ENCODE assay signal across 8 cellular contexts in genomic region chr15:31338318-31338878, GRCh38. TPM values are rescaled to one million over a fixed set of nuclear protein-coding genes. Genes with fewer than 3 reads are reported as not detected.
DNase-seq lines count a peak whose midpoint lies in the region; ATAC-seq and TF ChIP-seq lines count a peak whose summit lies in the region.

No MANE protein-coding gene starts in this region.

- no peak overlapping the region for H3K9ac ChIP-seq in liver (ENCODE audit: low read depth in 1 of 2, low read length in 2 of 2)

- H3K9me3 ChIP-seq in liver (ENCODE audit: control insufficient read depth in 4 of 4, low read length in 3 of 4), result no peaks in the 10 kb centered on the region
- H3K9me3 ChIP-seq in tibial nerve, result no peaks in the 10 kb centered on the region
- no peaks in the 10 kb centered on the region for H3K9me3 ChIP-seq in WERI-Rb-1 (ENCODE audit: severe bottlenecking)

- peak; percentile 30 to 49 for DNase-seq in NOMO-1 (lab: John Stamatoyannopoulos, UW; ENCODE audit: unreplicated experiment in 2 of 2)
- DNase-seq in NOMO-1 treated with dmso at 0.1 percent for 144 hours (lab: John Stamatoyannopoulos, UW; ENCODE audit: unreplicated experiment), result no peak
- no peak for DNase-seq in activated T-helper 2 cell treated with anti-CD3 and anti-CD28 coated beads, Interferon-gamma antibody, Interleukin-2, Interleukin-4, amounts not matched to agents 10 μg/mL and 5 μg/mL and 100 μg/mL, durations not matched to agents 14 hours and 24 hours and 36 hours (ENCODE audit: low spot score)
- no peak for DNase-seq in tibial nerve (ENCODE audit: low spot score in 2 of 2)
- DNase-seq in HEK293T (ENCODE audit: extremely low spot score), result no peak
- no peak for DNase-seq in WERI-Rb-1

- H3K4me1 Mint-ChIP-seq in activated T-helper 2 cell treated with anti-CD3 and anti-CD28 coated beads, Interferon-gamma antibody, Interleukin-2, Interleukin-4, amounts not matched to agents 10 μg/mL and 5 μg/mL and 100 μg/mL, durations not matched to agents 14 hours and 24 hours and 36 hours (ENCODE audit: low read depth), result peaks cover 82% of the 10 kb centered on the region

- CTCF ChIA-PET in HEK293T (lab: Yijun Ruan, JAX), result no interaction called here

- no peaks in the 10 kb centered on the region for H3K36me3 ChIP-seq in liver (ENCODE audit: control insufficient read depth in 4 of 4, insufficient read depth in 3 of 4, low read depth in 1 of 4, low read length in 3 of 4)
- no peaks in the 10 kb centered on the region for H3K36me3 ChIP-seq in tibial nerve
- H3K36me3 ChIP-seq in WERI-Rb-1, result no peaks in the 10 kb centered on the region

- WGBS in liver, result 60% methylated on average over 9 of the region's 9 CpGs
- WGBS in tibial nerve, 2 donors, result 11 to 28% methylated on average over 2 to 6 of the region's 9 CpGs

- TF ChIP-seq CTCF in liver (IDR thresholded peaks at IDR 0.05; ENCODE audit: low read depth, low read length, missing input control) (no peak), tibial nerve (IDR thresholded peaks at IDR 0.05) (no peak), WERI-Rb-1 (IDR thresholded peaks at IDR 0.05; ENCODE audit: low read depth, low read length) (no peak)

- intact Hi-C loops in activated T-helper 2 cell treated with anti-CD3 and anti-CD28 coated beads, Interferon-gamma antibody, Interleukin-2, Interleukin-4, amounts not matched to agents 10 μg/mL and 5 μg/mL and 100 μg/mL, durations not matched to agents 14 hours and 24 hours and 36 hours (cut with micrococcal nuclease), result no loop called here

- no peak for TF ChIP-seq EP300 in tibial nerve (IDR thresholded peaks at IDR 0.05)

- H3K27ac Mint-ChIP-seq in activated T-helper 2 cell treated with anti-CD3 and anti-CD28 coated beads, Interferon-gamma antibody, Interleukin-2, Interleukin-4, amounts not matched to agents 10 μg/mL and 5 μg/mL and 100 μg/mL, durations not matched to agents 14 hours and 24 hours and 36 hours, result peak overlapping the region; percentile 74

- POLR2A ChIA-PET in HEK293T (lab: Yijun Ruan, JAX), result no interaction called here

- no peak for TF ChIP-seq RAD21 in liver (IDR thresholded peaks at IDR 0.05)

- peaks cover 32 to 77% (median 69%) of the 10 kb centered on the region in 4 donors for H3K4me1 ChIP-seq in liver (ENCODE audit: control insufficient read depth in 4 of 4, insufficient read depth in 4 of 4, low read length in 3 of 4)
- H3K4me1 ChIP-seq in tibial nerve, result peaks cover 5 to 100% (median 95%) of the 10 kb centered on the region in 4 donors

- no peaks in the 10 kb centered on the region for H3K27me3 Mint-ChIP-seq in activated T-helper 2 cell treated with anti-CD3 and anti-CD28 coated beads, Interferon-gamma antibody, Interleukin-2, Interleukin-4, amounts not matched to agents 10 μg/mL and 5 μg/mL and 100 μg/mL, durations not matched to agents 14 hours and 24 hours and 36 hours (ENCODE audit: low read depth)

- peak; percentile 36 for ATAC-seq in HG03095 (IDR thresholded peaks at IDR 0.05; ENCODE audit: unreplicated experiment)

- peak overlapping the region; percentile 36 to 64 for H3K27ac ChIP-seq in liver (ENCODE audit: low read depth in 1 of 2, low read length in 2 of 2)
- H3K27ac ChIP-seq in tibial nerve, result peak overlapping the region; percentile 60 to 100 (median 83)
- H3K27ac ChIP-seq in WERI-Rb-1, result no peak overlapping the region

- H3K36me3 Mint-ChIP-seq in activated T-helper 2 cell treated with anti-CD3 and anti-CD28 coated beads, Interferon-gamma antibody, Interleukin-2, Interleukin-4, amounts not matched to agents 10 μg/mL and 5 μg/mL and 100 μg/mL, durations not matched to agents 14 hours and 24 hours and 36 hours (ENCODE audit: low read depth), result peaks cover 38% of the 10 kb centered on the region

- H3K4me3 ChIP-seq in liver (ENCODE audit: low read depth in 1 of 3, low read length in 3 of 3), result no peak overlapping the region
- H3K4me3 ChIP-seq in tibial nerve, result no peak overlapping the region
- H3K4me3 ChIP-seq in WERI-Rb-1 (ENCODE audit: low read depth, low read length), result no peak overlapping the region

- H3K9me3 Mint-ChIP-seq in activated T-helper 2 cell treated with anti-CD3 and anti-CD28 coated beads, Interferon-gamma antibody, Interleukin-2, Interleukin-4, amounts not matched to agents 10 μg/mL and 5 μg/mL and 100 μg/mL, durations not matched to agents 14 hours and 24 hours and 36 hours, result no peaks in the 10 kb centered on the region

- no peaks in the 10 kb centered on the region for H3K27me3 ChIP-seq in liver (ENCODE audit: control insufficient read depth in 4 of 4, insufficient read depth in 4 of 4, low read length in 3 of 4)
- no peaks in the 10 kb centered on the region for H3K27me3 ChIP-seq in tibial nerve
- no peaks in the 10 kb centered on the region for H3K27me3 ChIP-seq in WERI-Rb-1 (ENCODE audit: insufficient read depth, low read depth, severe bottlenecking)

- peak overlapping the region; percentile 14 for H3K4me3 Mint-ChIP-seq in activated T-helper 2 cell treated with anti-CD3 and anti-CD28 coated beads, Interferon-gamma antibody, Interleukin-2, Interleukin-4, amounts not matched to agents 10 μg/mL and 5 μg/mL and 100 μg/mL, durations not matched to agents 14 hours and 24 hours and 36 hours (ENCODE audit: low read depth)

- no peak for TF ChIP-seq POLR2A in tibial nerve (IDR thresholded peaks at IDR 0.05)

TF ChIP-seq in liver, 16 proteins besides CTCF, POLR2A, EP300 and RAD21:
- TF ChIP-seq RXRA (IDR thresholded peaks at IDR 0.05) (no peak), EGR1 (IDR thresholded peaks at IDR 0.05; ENCODE audit: low read depth in 2 of 2) (no peak), GABPA (IDR thresholded peaks at IDR 0.05 in 1 of 2, conservative IDR thresholded peaks at IDR 0.05 in 1 of 2) (no peak), JUND (IDR thresholded peaks at IDR 0.05) (no peak), NR2F2 (IDR thresholded peaks at IDR 0.05) (peak; percentile 15)
- TF ChIP-seq, protein P1, sequence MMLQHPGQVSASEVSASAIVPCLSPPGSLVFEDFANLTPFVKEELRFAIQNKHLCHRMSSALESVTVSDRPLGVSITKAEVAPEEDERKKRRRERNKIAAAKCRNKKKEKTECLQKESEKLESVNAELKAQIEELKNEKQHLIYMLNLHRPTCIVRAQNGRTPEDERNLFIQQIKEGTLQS (IDR thresholded peaks at IDR 0.05), result no peak

TF ChIP-seq in HEK293T, 16 proteins besides CTCF, POLR2A, EP300 and RAD21:
- TF ChIP-seq ZNF384 (IDR thresholded peaks at IDR 0.05) (no peak), TARDBP (IDR thresholded peaks at IDR 0.05) (no peak), LEF1 (IDR thresholded peaks at IDR 0.05; ENCODE audit: borderline replicate concordance) (no peak), L3MBTL2 (conservative IDR thresholded peaks at IDR 0.05) (no peak), ARNT (IDR thresholded peaks at IDR 0.05) (no peak), NFRKB (IDR thresholded peaks at IDR 0.05) (no peak), HDGF (IDR thresholded peaks at IDR 0.05; ENCODE audit: borderline replicate concordance) (no peak), SP1 (IDR thresholded peaks at IDR 0.05) (no peak), ELF4 (IDR thresholded peaks at IDR 0.05) (no peak)
TF ChIP-seq in HEK293T: peak in this region for 0.

RNA-seq across cellular contexts. Expression of gene KLF13, which starts 11.8 kb away (rescaled TPM):
- total RNA-seq in activated T-helper 2 cell treated with anti-CD3 and anti-CD28 coated beads, Interferon-gamma antibody, Interleukin-2, Interleukin-4, amounts not matched to agents 10 μg/mL and 5 μg/mL and 100 μg/mL, durations not matched to agents 14 hours and 24 hours and 36 hours, result 127 and 132 TPM in 2 replicates
- 10 to 100 TPM; 64.6 to 77.1 TPM for total RNA-seq in liver
- 10 to 100 TPM; 17.4 to 50.5 TPM for polyA plus RNA-seq in liver
- 10 to 100 TPM; 61.2 to 77.9 (median 75.1) TPM for total RNA-seq in tibial nerve

Comparison
In these comparisons a context has a peak if more than half of its experiments do, and no peak if none do; other contexts are left out.
1. DNase-seq: peak in NOMO-1 (2 of 2); none in NOMO-1 treated with dmso at 0.1 percent for 144 hours (single experiment), activated T-helper 2 cell treated with anti-CD3 and anti-CD28 coated beads, Interferon-gamma antibody, Interleukin-2, Interleukin-4, amounts not matched to agents 10 μg/mL and 5 μg/mL and 100 μg/mL, durations not matched to agents 14 hours and 24 hours and 36 hours (single experiment), tibial nerve (0 of 2), HEK293T (single experiment) and WERI-Rb-1 (single experiment).